ENCODE assay signal across 1 cellular context in the genomic region with DNA sequence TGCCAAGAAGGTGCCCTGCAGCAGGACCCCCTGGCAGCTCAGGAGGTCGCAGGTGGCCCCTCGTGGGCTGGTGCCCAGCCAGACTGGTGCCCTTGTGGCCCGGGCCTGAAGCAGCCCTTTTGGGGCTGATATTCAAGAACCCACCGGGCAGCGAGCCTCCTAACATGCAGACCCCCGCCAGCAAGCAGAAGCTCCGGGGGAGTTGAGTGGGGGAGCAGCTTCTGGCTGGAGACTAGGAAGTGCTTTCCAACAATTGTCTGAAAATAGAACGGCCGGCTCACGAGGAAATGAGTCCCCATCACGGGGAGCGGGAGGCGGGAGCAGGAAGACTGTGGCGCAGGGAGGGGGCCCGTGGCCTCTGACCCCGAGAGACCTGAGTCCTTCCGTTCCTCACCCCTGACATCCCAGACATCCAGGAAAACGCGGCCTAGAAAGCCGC.
TF ChIP-seq lines count a peak whose summit lies in the region.

No MANE protein-coding gene starts in this region.

TF ChIP-seq in GM12878, 131 proteins besides CTCF, POLR2A, EP300 and RAD21:
- TF ChIP-seq, protein P1, sequence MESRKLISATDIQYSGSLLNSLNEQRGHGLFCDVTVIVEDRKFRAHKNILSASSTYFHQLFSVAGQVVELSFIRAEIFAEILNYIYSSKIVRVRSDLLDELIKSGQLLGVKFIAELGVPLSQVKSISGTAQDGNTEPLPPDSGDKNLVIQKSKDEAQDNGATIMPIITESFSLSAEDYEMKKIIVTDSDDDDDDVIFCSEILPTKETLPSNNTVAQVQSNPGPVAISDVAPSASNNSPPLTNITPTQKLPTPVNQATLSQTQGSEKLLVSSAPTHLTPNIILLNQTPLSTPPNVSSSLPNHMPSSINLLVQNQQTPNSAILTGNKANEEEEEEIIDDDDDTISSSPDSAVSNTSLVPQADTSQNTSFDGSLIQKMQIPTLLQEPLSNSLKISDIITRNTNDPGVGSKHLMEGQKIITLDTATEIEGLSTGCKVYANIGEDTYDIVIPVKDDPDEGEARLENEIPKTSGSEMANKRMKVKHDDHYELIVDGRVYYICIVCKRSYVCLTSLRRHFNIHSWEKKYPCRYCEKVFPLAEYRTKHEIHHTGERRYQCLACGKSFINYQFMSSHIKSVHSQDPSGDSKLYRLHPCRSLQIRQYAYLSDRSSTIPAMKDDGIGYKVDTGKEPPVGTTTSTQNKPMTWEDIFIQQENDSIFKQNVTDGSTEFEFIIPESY (IDR thresholded peaks at IDR 0.05), result no peak
- TF ChIP-seq CREB1 (IDR thresholded peaks at IDR 0.05; ENCODE audit: low read depth) (no peak), NBN (IDR thresholded peaks at IDR 0.05) (no peak), EGR1 (IDR thresholded peaks at IDR 0.05; ENCODE audit: borderline replicate concordance in 1 of 2, low read depth in 2 of 2, low read length in 2 of 2) (no peak), LARP7 (IDR thresholded peaks at IDR 0.05) (no peak), POU2F2 (IDR thresholded peaks at IDR 0.05; ENCODE audit: borderline replicate concordance, low read depth, low read length) (no peak), FOXM1 (IDR thresholded peaks at IDR 0.05; ENCODE audit: low read depth, low read length) (no peak), KDM1A (IDR thresholded peaks at IDR 0.05; ENCODE audit: borderline replicate concordance) (no peak), CEBPB (IDR thresholded peaks at IDR 0.05; ENCODE audit: borderline replicate concordance in 1 of 2, low read depth in 2 of 2, low read length in 2 of 2) (no peak), ZNF384 (IDR thresholded peaks at IDR 0.05; ENCODE audit: borderline replicate concordance, low read depth, low read length) (no peak), CREM (IDR thresholded peaks at IDR 0.05; ENCODE audit: low read depth) (no peak), CHD4 (IDR thresholded peaks at IDR 0.05) (no peak)
- TF ChIP-seq, protein P2, sequence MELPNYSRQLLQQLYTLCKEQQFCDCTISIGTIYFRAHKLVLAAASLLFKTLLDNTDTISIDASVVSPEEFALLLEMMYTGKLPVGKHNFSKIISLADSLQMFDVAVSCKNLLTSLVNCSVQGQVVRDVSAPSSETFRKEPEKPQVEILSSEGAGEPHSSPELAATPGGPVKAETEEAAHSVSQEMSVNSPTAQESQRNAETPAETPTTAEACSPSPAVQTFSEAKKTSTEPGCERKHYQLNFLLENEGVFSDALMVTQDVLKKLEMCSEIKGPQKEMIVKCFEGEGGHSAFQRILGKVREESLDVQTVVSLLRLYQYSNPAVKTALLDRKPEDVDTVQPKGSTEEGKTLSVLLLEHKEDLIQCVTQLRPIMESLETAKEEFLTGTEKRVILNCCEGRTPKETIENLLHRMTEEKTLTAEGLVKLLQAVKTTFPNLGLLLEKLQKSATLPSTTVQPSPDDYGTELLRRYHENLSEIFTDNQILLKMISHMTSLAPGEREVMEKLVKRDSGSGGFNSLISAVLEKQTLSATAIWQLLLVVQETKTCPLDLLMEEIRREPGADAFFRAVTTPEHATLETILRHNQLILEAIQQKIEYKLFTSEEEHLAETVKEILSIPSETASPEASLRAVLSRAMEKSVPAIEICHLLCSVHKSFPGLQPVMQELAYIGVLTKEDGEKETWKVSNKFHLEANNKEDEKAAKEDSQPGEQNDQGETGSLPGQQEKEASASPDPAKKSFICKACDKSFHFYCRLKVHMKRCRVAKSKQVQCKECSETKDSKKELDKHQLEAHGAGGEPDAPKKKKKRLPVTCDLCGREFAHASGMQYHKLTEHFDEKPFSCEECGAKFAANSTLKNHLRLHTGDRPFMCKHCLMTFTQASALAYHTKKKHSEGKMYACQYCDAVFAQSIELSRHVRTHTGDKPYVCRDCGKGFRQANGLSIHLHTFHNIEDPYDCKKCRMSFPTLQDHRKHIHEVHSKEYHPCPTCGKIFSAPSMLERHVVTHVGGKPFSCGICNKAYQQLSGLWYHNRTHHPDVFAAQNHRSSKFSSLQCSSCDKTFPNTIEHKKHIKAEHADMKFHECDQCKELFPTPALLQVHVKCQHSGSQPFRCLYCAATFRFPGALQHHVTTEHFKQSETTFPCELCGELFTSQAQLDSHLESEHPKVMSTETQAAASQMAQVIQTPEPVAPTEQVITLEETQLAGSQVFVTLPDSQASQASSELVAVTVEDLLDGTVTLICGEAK (IDR thresholded peaks at IDR 0.05; ENCODE audit: borderline replicate concordance), result no peak
- TF ChIP-seq, protein P3, sequence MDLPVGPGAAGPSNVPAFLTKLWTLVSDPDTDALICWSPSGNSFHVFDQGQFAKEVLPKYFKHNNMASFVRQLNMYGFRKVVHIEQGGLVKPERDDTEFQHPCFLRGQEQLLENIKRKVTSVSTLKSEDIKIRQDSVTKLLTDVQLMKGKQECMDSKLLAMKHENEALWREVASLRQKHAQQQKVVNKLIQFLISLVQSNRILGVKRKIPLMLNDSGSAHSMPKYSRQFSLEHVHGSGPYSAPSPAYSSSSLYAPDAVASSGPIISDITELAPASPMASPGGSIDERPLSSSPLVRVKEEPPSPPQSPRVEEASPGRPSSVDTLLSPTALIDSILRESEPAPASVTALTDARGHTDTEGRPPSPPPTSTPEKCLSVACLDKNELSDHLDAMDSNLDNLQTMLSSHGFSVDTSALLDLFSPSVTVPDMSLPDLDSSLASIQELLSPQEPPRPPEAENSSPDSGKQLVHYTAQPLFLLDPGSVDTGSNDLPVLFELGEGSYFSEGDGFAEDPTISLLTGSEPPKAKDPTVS (IDR thresholded peaks at IDR 0.05; ENCODE audit: low read depth, low read length), result no peak
